8 cellular contexts compared by ENCODE assay signal in the genomic region with DNA sequence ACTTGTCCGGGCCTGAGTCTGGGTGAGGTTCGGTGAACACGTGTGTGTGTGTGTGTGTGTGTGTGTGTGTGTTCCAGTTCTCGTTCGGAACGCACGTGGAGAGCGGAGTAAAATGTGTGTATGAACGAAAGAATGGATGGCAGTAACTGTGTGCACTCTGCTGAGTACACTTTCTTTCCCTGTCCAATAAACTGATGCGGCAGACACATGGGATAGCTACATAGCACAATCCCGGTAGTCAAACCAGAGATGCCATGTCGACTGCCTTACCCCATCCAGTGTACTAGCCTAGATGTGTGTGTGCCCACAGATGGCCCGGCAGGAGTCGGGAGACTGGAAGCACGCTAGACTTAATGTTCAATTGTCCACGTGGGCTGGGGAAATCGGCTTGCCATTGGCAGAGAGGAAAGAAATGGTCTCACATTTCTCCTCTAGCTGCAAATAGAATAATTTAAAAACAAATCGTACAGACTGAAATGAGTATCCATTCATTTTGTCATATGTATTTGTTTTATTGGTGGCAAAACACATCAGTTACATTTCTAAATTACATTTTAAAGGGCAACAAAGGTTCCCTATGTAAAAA. TPM values are rescaled to one million over a fixed set of nuclear protein-coding genes. Genes with fewer than 3 reads are reported as not detected.
DNase-seq lines count a peak whose midpoint lies in the region; ATAC-seq, FAIRE-seq and TF ChIP-seq lines count a peak whose summit lies in the region.

No MANE protein-coding gene starts in this region.

- H3K4me3 Mint-ChIP-seq in activated B cell treated with CpG ODN at 0.5 μM for 24 hours = peak overlapping the region; percentile 85

- H3K27ac ChIP-seq in uterus = peak overlapping the region; percentile 93 to 95

- no peak for TF ChIP-seq POLR2A in uterus (IDR thresholded peaks at IDR 0.05)

- H3K27me3 ChIP-seq in uterus = no peaks in the 10 kb centered on the region

- no peaks in the 10 kb centered on the region for H3K9me3 Mint-ChIP-seq in activated B cell treated with CpG ODN at 0.5 μM for 24 hours

- FAIRE-seq in GM19239 (lab: Jason Lieb, UNC) = no peak

- H3K4me1 Mint-ChIP-seq in activated B cell treated with CpG ODN at 0.5 μM for 24 hours = peaks cover 25% of the 10 kb centered on the region

- H3K9me3 ChIP-seq in uterus = no peaks in the 10 kb centered on the region

- H3K27ac Mint-ChIP-seq in activated B cell treated with CpG ODN at 0.5 μM for 24 hours = peak overlapping the region; percentile 83

- no peak for TF ChIP-seq CTCF in activated B cell treated with CpG ODN at 0.5 μM for 24 hours (IDR thresholded peaks at IDR 0.05)
- no peak for TF ChIP-seq CTCF in uterus (IDR thresholded peaks at IDR 0.05)

- DNase-seq in COLO829 (ENCODE audit: low spot score) (peak; percentile 86), GM19239 (ENCODE audit: insufficient read length, low spot score) (peak; percentile 14), NCI-H226 (peak; percentile 63), activated B cell treated with CpG ODN at 0.5 μM for 24 hours (no peak), fibroblast of gingiva (ENCODE audit: low read depth) (peak; percentile 92), myocyte (ENCODE audit: low read depth) (peak; percentile 93), uterus (no peak)

- peak; percentile 20 for ATAC-seq in HG03378 (IDR thresholded peaks at IDR 0.05; ENCODE audit: unreplicated experiment)
- peak; percentile 7 for ATAC-seq in activated B cell treated with CpG ODN at 0.5 μM for 24 hours (ENCODE audit: low read depth)

- H3K27me3 Mint-ChIP-seq in activated B cell treated with CpG ODN at 0.5 μM for 24 hours = peaks cover 2% of the 10 kb centered on the region

- no peaks in the 10 kb centered on the region for H3K36me3 ChIP-seq in uterus

- POLR2A ChIA-PET in activated B cell treated with CpG ODN at 0.5 μM for 24 hours (lab: Charles Lee) = interaction anchor here (1.1 kb wide), 1 partner anchor 9 kb away, joined by 3 read pairs; no protein-coding TSS in a partner anchor

- H3K36me3 Mint-ChIP-seq in activated B cell treated with CpG ODN at 0.5 μM for 24 hours (ENCODE audit: low read depth) = peaks cover 8% of the 10 kb centered on the region

- intact Hi-C loops in activated B cell treated with CpG ODN at 0.5 μM for 24 hours (cut with micrococcal nuclease) (loop anchor here (5.0 kb wide), 3 partner anchors 254 to 1566 kb away; partner anchors contain the start of genes MECOM and ZBBX), uterus (cut with DNase I; ENCODE audit: low total_unique reads) (no loop called here)

- peak overlapping the region; percentile 83 to 87 for H3K4me3 ChIP-seq in uterus

- CTCF ChIA-PET in activated B cell treated with CpG ODN at 0.5 μM for 24 hours (lab: Charles Lee) = no interaction called here

- H3K4me1 ChIP-seq in uterus = peaks cover 7 to 10% of the 10 kb centered on the region in 2 donors

RNA-seq across cellular contexts. Expression of gene GOLIM4, which starts 0.6 kb away (rescaled TPM):
- total RNA-seq in activated B cell treated with CpG ODN at 0.5 μM for 24 hours (8.0 and 8.5 TPM in 2 replicates), myocyte (32.8 and 95.3 TPM in 2 replicates), uterus (10 to 100 TPM; 21.0 to 85.1 (median 29.7) TPM)
- polyA plus RNA-seq in myocyte (2012) = 24.7 TPM

Comparison
In these comparisons a context has a peak if more than half of its experiments do, and no peak if none do; other contexts are left out.
1. DNase-seq: peak in COLO829 (single experiment), GM19239 (single experiment), NCI-H226 (single experiment), fibroblast of gingiva (single experiment) and myocyte (single experiment); none in activated B cell treated with CpG ODN at 0.5 μM for 24 hours (single experiment) and uterus (0 of 2).